1 cellular context compared by ENCODE assay signal in the genomic region with DNA sequence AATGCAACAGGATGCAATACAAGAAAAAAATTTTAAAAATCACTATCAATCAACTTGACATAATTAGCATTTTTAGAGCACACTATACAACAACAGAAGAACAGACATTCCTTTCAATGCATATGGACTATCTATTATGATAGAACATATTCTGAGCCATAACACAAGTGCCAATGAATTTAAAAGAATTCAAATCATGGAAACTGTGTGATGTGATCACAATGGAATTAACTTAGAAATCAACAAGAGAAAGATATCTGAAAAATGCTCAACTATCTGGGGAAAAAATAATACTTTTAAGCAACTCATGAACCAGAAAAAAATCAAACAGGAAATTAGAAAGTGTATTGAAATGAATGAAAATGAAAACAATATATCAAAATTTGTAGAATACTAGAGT.
A peak's percentile ranks its signal among the peaks of the same experiment; 100 is the strongest.
TF ChIP-seq lines count a peak whose summit lies in the region.

No MANE protein-coding gene starts in this region.

TF ChIP-seq in SK-N-SH, 30 proteins besides CTCF, POLR2A, EP300 and RAD21 (continued from another document):
- TF ChIP-seq, protein P1, sequence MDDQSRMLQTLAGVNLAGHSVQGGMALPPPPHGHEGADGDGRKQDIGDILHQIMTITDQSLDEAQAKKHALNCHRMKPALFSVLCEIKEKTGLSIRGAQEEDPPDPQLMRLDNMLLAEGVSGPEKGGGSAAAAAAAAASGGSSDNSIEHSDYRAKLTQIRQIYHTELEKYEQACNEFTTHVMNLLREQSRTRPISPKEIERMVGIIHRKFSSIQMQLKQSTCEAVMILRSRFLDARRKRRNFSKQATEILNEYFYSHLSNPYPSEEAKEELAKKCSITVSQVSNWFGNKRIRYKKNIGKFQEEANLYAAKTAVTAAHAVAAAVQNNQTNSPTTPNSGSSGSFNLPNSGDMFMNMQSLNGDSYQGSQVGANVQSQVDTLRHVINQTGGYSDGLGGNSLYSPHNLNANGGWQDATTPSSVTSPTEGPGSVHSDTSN (IDR thresholded peaks at IDR 0.05), result peak; percentile 25; the same call in 1 of the 2 replicates
- no peak for TF ChIP-seq ELF1 (IDR thresholded peaks at IDR 0.05)
